1 cellular context compared by ENCODE assay signal in the genomic region with DNA sequence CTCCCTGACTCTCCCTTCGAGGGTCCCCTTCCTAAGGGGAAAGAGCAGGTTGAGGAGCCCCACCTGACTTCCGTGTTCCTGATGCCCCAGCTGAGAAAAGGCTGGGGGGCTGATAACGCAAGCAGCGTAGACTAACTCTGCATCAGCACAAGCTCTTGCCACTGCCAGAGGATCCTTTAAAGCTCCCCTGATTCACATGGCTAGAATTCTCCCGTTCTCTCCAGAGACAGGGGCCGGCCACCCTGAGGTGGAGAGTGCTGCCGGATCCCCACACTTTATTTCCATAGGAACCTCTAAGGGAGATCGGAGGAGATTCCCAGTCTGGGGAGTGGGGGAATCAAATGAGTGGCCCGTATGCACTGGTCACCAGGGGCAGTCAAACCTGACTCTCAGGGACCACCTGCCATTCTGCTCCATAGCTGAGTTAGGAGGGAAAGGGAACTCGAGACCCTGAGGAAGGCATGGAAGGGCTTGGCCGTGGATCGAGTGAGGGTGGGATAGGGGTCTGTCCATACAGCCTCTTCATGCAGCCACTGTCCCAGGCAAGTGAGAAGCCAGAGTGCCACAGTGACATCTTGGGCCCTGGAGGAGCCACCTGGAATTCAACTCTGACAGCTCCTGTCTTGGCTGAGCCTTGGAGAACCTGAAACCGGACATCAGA.
A peak's percentile ranks its signal among the peaks of the same experiment; 100 is the strongest.
TF ChIP-seq lines count a peak whose summit lies in the region.

No MANE protein-coding gene starts in this region.

TF ChIP-seq in K562, 482 proteins besides CTCF, POLR2A, EP300 and RAD21:
- TF ChIP-seq NFE2 (IDR thresholded peaks at IDR 0.05; ENCODE audit: low read depth) (no peak), PHF20 (IDR thresholded peaks at IDR 0.05; ENCODE audit: partially characterized antibody) (no peak), ZNF696 (CRISPR knock-in tag; conservative IDR thresholded peaks at IDR 0.05) (no peak), FOXP1 (CRISPR knock-in tag; IDR thresholded peaks at IDR 0.05) (no peak), ZNF740 (CRISPR knock-in tag; IDR thresholded peaks at IDR 0.05) (no peak), ZNF740 (tag; IDR thresholded peaks at IDR 0.05) (no peak), HNRNPLL (IDR thresholded peaks at IDR 0.05; ENCODE audit: low read depth, low read length, poor library complexity, severe bottlenecking) (peak; percentile 55), BCOR (IDR thresholded peaks at IDR 0.05) (no peak)
TF ChIP-seq in K562: peak in this region for 1.
